Comparison of ENCODE assay signal across 8 cellular contexts in the genomic region with DNA sequence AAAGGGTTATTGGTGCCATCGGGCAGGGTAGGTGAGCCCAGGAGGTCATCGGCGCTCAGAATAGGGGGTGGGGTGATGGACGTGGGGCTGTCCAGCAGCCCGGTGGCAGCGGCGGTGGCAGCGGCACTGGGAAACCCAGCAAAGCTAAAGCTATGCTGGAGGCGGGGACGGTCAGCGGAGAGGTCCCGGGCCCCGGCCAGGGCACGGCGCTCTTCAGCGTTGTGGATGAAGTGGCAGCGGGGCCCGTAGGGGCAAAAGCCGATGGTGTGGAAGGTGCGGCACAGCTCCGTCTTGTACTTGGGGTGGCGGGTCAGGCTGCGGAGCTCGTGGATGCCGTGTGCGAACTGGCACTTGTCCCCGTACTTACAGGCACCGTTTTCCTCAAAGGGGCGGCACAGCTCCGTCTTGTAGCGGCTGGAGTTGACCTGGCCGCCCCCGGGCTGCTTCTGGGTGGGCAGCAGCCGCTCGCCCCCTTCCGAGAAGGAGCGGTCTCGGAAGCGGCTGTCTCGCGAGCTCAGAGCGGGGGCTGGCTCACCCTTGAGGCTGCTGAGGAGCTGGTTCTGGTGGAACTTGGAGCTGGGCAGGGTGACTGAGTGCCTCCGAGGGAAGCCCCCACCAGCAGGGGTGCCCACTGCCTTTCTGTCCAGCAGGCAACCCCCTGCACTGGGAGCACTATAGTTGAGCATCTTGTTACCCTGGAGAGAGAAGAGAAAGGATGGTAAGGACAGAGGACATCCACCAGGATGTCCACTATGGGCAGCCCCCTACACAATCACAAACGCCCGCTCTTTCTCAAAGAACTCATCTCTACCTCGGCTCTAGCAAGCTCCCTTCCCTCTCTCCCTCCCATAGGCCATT. TPM values are rescaled to one million over a fixed set of nuclear protein-coding genes. Genes with fewer than 3 reads are reported as not detected.
DNase-seq lines count a peak whose midpoint lies in the region; ATAC-seq and TF ChIP-seq lines count a peak whose summit lies in the region.

No MANE protein-coding gene starts in this region.

- H3K27ac Mint-ChIP-seq in T-helper 2 cell treated with Interferon-gamma antibody and Interleukin-4, amounts not matched to agents 5 μg/mL and 100 μg/mL, for 36 hours, result peak overlapping the region; percentile 100
- H3K27ac Mint-ChIP-seq in neural crest cell (ENCODE audit: unreplicated experiment), result peak overlapping the region; percentile 98

- peak overlapping the region; percentile 91 for H3K4me3 Mint-ChIP-seq in T-helper 2 cell treated with Interferon-gamma antibody and Interleukin-4, amounts not matched to agents 5 μg/mL and 100 μg/mL, for 36 hours
- peak overlapping the region; percentile 98 for H3K4me3 Mint-ChIP-seq in neural crest cell

- H3K36me3 Mint-ChIP-seq in T-helper 2 cell treated with Interferon-gamma antibody and Interleukin-4, amounts not matched to agents 5 μg/mL and 100 μg/mL, for 36 hours (ENCODE audit: low read depth), result peaks cover 52% of the 10 kb centered on the region
- peaks cover 74% of the 10 kb centered on the region for H3K36me3 Mint-ChIP-seq in neural crest cell (ENCODE audit: low read depth)

- H3K9me3 Mint-ChIP-seq in T-helper 2 cell treated with Interferon-gamma antibody and Interleukin-4, amounts not matched to agents 5 μg/mL and 100 μg/mL, for 36 hours, result no peaks in the 10 kb centered on the region
- H3K9me3 Mint-ChIP-seq in neural crest cell, result peaks cover 5% of the 10 kb centered on the region

- peak overlapping the region; percentile 97 for H3K4me3 ChIP-seq in GM08714 (ENCODE audit: low read length)

- no peak for ATAC-seq in HG02938 (IDR thresholded peaks at IDR 0.05; ENCODE audit: unreplicated experiment)

- no peaks in the 10 kb centered on the region for H3K27me3 Mint-ChIP-seq in T-helper 2 cell treated with Interferon-gamma antibody and Interleukin-4, amounts not matched to agents 5 μg/mL and 100 μg/mL, for 36 hours (ENCODE audit: low read depth)
- H3K27me3 Mint-ChIP-seq in neural crest cell (ENCODE audit: low read depth), result peaks cover 88% of the 10 kb centered on the region

- no peak for TF ChIP-seq CTCF in neural crest cell (conservative IDR thresholded peaks at IDR 0.05)

- peaks cover 57% of the 10 kb centered on the region for H3K4me1 Mint-ChIP-seq in T-helper 2 cell treated with Interferon-gamma antibody and Interleukin-4, amounts not matched to agents 5 μg/mL and 100 μg/mL, for 36 hours (ENCODE audit: low read depth)
- H3K4me1 Mint-ChIP-seq in neural crest cell, result peaks cover 76% of the 10 kb centered on the region

- no peak for DNase-seq in T-helper 2 cell treated with Interferon-gamma antibody and Interleukin-4, amounts not matched to agents 5 μg/mL and 100 μg/mL, for 36 hours (ENCODE audit: low spot score)
- peak; percentile 51 for DNase-seq in fibroblast of gingiva (ENCODE audit: low read depth)
- DNase-seq in neural crest cell (ENCODE audit: low read depth, low spot score), result peak; percentile 23
- no peak for DNase-seq in DMS79 (lab: John Stamatoyannopoulos, UW)
- DNase-seq in mesenteric fat pad (ENCODE audit: low spot score), result no peak
- DNase-seq in NCI-H2171 treated with DMSO at 0.1 percent for 48 hours (lab: John Stamatoyannopoulos, UW), result no peak

RNA-seq across cellular contexts. Expression of a gene that starts 2.8 kb away (rescaled TPM):
- total RNA-seq in neural crest cell (289 and 298 TPM in 2 replicates), mesenteric fat pad (477 TPM)

Comparison
In these comparisons a context has a peak if more than half of its experiments do, and no peak if none do; other contexts are left out.
1. DNase-seq: peak in fibroblast of gingiva (single experiment) and neural crest cell (single experiment); none in T-helper 2 cell treated with Interferon-gamma antibody and Interleukin-4, amounts not matched to agents 5 μg/mL and 100 μg/mL, for 36 hours (single experiment), DMS79 (single experiment), mesenteric fat pad (single experiment) and NCI-H2171 treated with DMSO at 0.1 percent for 48 hours (single experiment).